In the genomic region with DNA sequence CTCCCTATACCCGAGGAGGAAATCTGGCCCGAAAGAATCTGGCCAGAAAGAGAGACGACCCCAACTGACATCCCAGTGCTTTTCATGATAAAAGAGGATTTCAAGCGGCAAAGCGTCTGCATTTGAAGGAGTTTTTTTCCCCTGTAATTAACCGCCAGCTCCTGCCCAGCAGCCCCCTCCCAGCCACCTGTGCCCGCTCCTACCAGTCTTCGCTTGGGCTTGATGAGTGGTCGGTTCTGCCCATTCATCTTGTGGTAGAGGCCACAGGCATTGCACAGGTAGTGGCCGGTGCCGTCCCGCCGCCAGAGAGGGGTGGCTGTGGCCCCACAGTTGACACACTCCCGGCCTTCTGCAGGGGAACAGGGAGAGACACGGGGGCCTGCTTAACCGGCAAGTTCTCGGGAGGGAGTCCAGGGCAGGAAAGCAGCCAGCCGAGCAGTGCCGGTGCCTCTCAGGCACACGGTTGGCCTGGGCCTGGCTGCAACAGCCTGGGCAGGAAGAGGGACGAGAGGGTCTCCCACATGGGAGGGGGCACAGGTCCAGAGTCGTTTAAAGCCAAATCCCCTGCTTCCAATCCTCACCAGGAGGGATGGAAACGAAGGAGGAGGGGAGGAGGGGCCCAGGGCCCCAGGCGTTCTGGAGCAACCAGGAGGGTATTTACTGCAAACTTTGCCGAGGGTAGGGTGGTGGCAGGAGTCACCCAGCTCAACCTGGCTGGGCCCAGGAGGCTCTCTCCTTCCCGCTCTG, we compare ENCODE assay signal across 11 cellular contexts. TPM values are rescaled to one million over a fixed set of nuclear protein-coding genes. Genes with fewer than 3 reads are reported as not detected.
DNase-seq lines count a peak whose midpoint lies in the region; ATAC-seq and TF ChIP-seq lines count a peak whose summit lies in the region.
"Had no signal": no experiment of that assay in that cellular context is flagged by ENCODE, and none has a peak within 500 bp of the region (broad histone marks: within the 10 kb centered on the region; RNA-seq: fewer than 3 reads in every experiment).

No MANE protein-coding gene starts in this region.

- ATAC-seq in T-helper 17 cell (no peak), HG02852 (IDR thresholded peaks at IDR 0.05; ENCODE audit: unreplicated experiment) (no peak)
- ATAC-seq: left lobe of liver had no signal

- no peak for TF ChIP-seq CTCF in spleen (IDR thresholded peaks at IDR 0.05 in 8 of 11, conservative IDR thresholded peaks at IDR 0.05 in 3 of 11)
- no peak for TF ChIP-seq CTCF in tibial artery (IDR thresholded peaks at IDR 0.05)

- intact Hi-C loops in spleen (cut with DNase I; ENCODE audit: low total_unique reads) = no loop called here
- intact Hi-C loops in tibial artery (cut with DNase I; ENCODE audit: low total_unique reads) = no loop called here

- no peak for TF ChIP-seq POLR2A in spleen (IDR thresholded peaks at IDR 0.05)

- peak overlapping the region; percentile 57 for H3K4me3 Mint-ChIP-seq in T-helper 17 cell

- DNase-seq in GF-D8 (lab: John Stamatoyannopoulos, UW) = peak; percentile 43
- no peak for DNase-seq in T-helper 17 cell
- DNase-seq in spleen = peak; percentile 78
- DNase-seq in GM03348 (ENCODE audit: low spot score) = no peak
- DNase-seq in tibial artery = no peak
- DNase-seq: activated CD4-positive, CD25-positive, alpha-beta regulatory T cell treated with anti-CD3 and anti-CD28 coated beads, Interleukin-2, amount 50 U/mL, for 72 hours; NCI-H524 treated with DMSO at 0.1 percent for 48 hours had no signal

- H3K36me3 Mint-ChIP-seq in T-helper 17 cell (ENCODE audit: low read depth) = peaks cover 2% of the 10 kb centered on the region

- H3K9me3 ChIP-seq in T-helper 17 cell (ENCODE audit: control insufficient read depth, low read length, poor library complexity, severe bottlenecking) = no peaks in the 10 kb centered on the region
- no peaks in the 10 kb centered on the region for H3K9me3 ChIP-seq in iPS-15b (ENCODE audit: control insufficient read depth, insufficient read depth, low read length)
- no peaks in the 10 kb centered on the region for H3K9me3 ChIP-seq in spleen
- H3K9me3 ChIP-seq in tibial artery = no peaks in the 10 kb centered on the region

- H3K9ac ChIP-seq in iPS-15b (ENCODE audit: low read depth, low read length) = no peak overlapping the region

- peaks cover 96% of the 10 kb centered on the region for H3K27me3 ChIP-seq in iPS-15b (ENCODE audit: control insufficient read depth, insufficient read depth, low read length)
- H3K27me3 ChIP-seq in spleen (replicated peaks in 1 of 7) = peaks cover 3 to 91% (median 54%) of the 10 kb centered on the region in 7 donors
- peaks cover 3 to 92% of the 10 kb centered on the region in 2 donors for H3K27me3 ChIP-seq in tibial artery

- H3K4me1 Mint-ChIP-seq in T-helper 17 cell = peaks cover 17% of the 10 kb centered on the region

- H3K27ac ChIP-seq in spleen (peak overlapping the region; percentile 37 to 95 (median 78)), tibial artery (no peak overlapping the region)

- WGBS in spleen, 5 donors = 13 to 25% (median 20%) methylated on average over 21 to 26 of the region's 26 CpGs

- H3K4me1 ChIP-seq in iPS-15b (ENCODE audit: control insufficient read depth, insufficient read depth, low read length) (peaks cover 16% of the 10 kb centered on the region), spleen (peaks cover 30 to 98% (median 78%) of the 10 kb centered on the region in 6 donors), tibial artery (peaks cover 0 to 48% (median 32%) of the 10 kb centered on the region in 4 donors)

- H3K36me3 ChIP-seq in iPS-15b (ENCODE audit: control insufficient read depth, insufficient read depth, low read length) (no peaks in the 10 kb centered on the region), spleen (peaks cover 0 to 17% (median 0%) of the 10 kb centered on the region in 6 donors), tibial artery (no peaks in the 10 kb centered on the region)

- H3K27ac Mint-ChIP-seq in T-helper 17 cell = no peak overlapping the region

- H3K4me3 ChIP-seq in iPS-15b (ENCODE audit: low read depth, low read length) = peak overlapping the region; percentile 39
- peak overlapping the region in 4 of 8 donors; percentile 8 to 47 (median 10) for H3K4me3 ChIP-seq in spleen
- H3K4me3 ChIP-seq in tibial artery = peak overlapping the region in 1 of 2 donors; percentile 10

- peaks cover 75% of the 10 kb centered on the region for H3K27me3 Mint-ChIP-seq in T-helper 17 cell

RNA-seq across cellular contexts. Expression of a gene that starts 9.2 kb away (rescaled TPM):
- 1 to 10 TPM; 4.0 to 9.7 TPM for total RNA-seq in T-helper 17 cell
- 10 to 100 TPM; 14.4 to 28.6 (median 19.3) TPM for total RNA-seq in spleen
- 10 to 100 TPM in 1 of 3 donors, 1 to 10 TPM in 2; 2.2 to 11.9 (median 3.4) TPM for polyA plus RNA-seq in spleen

RNA-seq across cellular contexts. Expression of a gene that starts 17.1 kb away (rescaled TPM):
- total RNA-seq in T-helper 17 cell = not detected
- total RNA-seq in spleen = not detected
- not detected for polyA plus RNA-seq in spleen
- total RNA-seq: dermis microvascular lymphatic vessel endothelial cell, left lobe of liver had no signal

Comparison
In these comparisons a context has a peak if more than half of its experiments do, and no peak if none do; other contexts are left out.
1. DNase-seq: peak in GF-D8 (single experiment) and spleen (single experiment); none in T-helper 17 cell (0 of 3), GM03348 (single experiment) and tibial artery (0 of 2).
2. H3K27ac ChIP-seq: peak in spleen (8 of 8); none in tibial artery (0 of 2).